Comparison of ENCODE assay signal across 9 cellular contexts in the genomic region with DNA sequence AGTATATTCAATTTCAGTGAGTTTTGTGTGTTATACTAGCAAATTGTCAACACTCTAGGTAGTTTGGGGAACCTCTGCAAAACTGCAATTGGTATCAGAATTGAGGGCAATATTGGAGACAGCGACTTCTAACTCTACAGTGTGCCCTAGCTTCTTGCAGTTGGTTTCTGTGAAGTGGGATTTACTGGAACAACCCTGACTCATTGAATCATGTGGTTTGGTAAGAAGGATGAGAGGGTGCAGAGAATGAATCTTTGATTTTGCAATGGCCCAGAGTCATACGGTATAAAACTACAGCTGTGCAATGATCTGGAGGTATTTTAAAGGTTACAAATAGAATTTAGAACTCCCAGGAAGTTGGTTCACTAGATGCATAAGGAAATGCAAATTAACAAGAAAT.
DNase-seq lines count a peak whose midpoint lies in the region; ATAC-seq and TF ChIP-seq lines count a peak whose summit lies in the region.
"Had no signal": no experiment of that assay in that cellular context is flagged by ENCODE, and none has a peak within 500 bp of the region (broad histone marks: within the 10 kb centered on the region; RNA-seq: fewer than 3 reads in every experiment).

No MANE protein-coding gene starts in this region.

- H3K36me3 Mint-ChIP-seq in T-helper 2 cell treated with Interferon-gamma antibody and Interleukin-4, amounts not matched to agents 5 μg/mL and 100 μg/mL, for 36 hours (ENCODE audit: low read depth) = no peaks in the 10 kb centered on the region

- H3K9me3 ChIP-seq in Panc1 (ENCODE audit: control insufficient read depth, insufficient read depth, low read depth, low read length) = no peaks in the 10 kb centered on the region
- H3K9me3 ChIP-seq in effector memory CD4-positive, alpha-beta T cell (ENCODE audit: control insufficient read depth, low read length) = no peaks in the 10 kb centered on the region
- H3K9me3 ChIP-seq: sigmoid colon had no signal

- CTCF ChIA-PET in Panc1 (lab: Charles Lee) = no interaction called here

- in situ Hi-C loops in Panc1 (cut with HindIII; ENCODE audit: low pct_unique_long_range_greater_than_20kb, low sequenced_read_pairs) = no loop called here

- ATAC-seq in Panc1 (no peak), HG02642 (IDR thresholded peaks at IDR 0.05; ENCODE audit: poor library complexity, unreplicated experiment) (no peak)

- no peaks in the 10 kb centered on the region for H3K36me3 ChIP-seq in Panc1 (ENCODE audit: control insufficient read depth, insufficient read depth, low read length)
- H3K36me3 ChIP-seq in effector memory CD4-positive, alpha-beta T cell (ENCODE audit: control insufficient read depth, insufficient read depth, low read length) = no peaks in the 10 kb centered on the region
- H3K36me3 ChIP-seq: sigmoid colon had no signal

- H3K27ac Mint-ChIP-seq in T-helper 2 cell treated with Interferon-gamma antibody and Interleukin-4, amounts not matched to agents 5 μg/mL and 100 μg/mL, for 36 hours = no peak overlapping the region

- peak overlapping the region; percentile 33 to 58 for H3K4me3 ChIP-seq in Panc1 (ENCODE audit: low read depth in 2 of 2, low read length in 2 of 2)
- H3K4me3 ChIP-seq in effector memory CD4-positive, alpha-beta T cell (ENCODE audit: insufficient read depth, low read depth, low read length, poor library complexity, severe bottlenecking) = peak overlapping the region; percentile 42
- no peak overlapping the region for H3K4me3 ChIP-seq in retinal pigment epithelial cell (ENCODE audit: low read length)

- POLR2A ChIA-PET in Panc1 (lab: Charles Lee) = no interaction called here

- intact Hi-C loops in Panc1 (cut with micrococcal nuclease; ENCODE audit: unreplicated experiment) = no loop called here

- H3K27ac ChIP-seq in Panc1 (ENCODE audit: low read length) = no peak overlapping the region
- H3K27ac ChIP-seq in effector memory CD4-positive, alpha-beta T cell (ENCODE audit: insufficient read depth, low read length, poor library complexity, severe bottlenecking) = no peak overlapping the region
- H3K27ac ChIP-seq: sigmoid colon had no signal

- no peaks in the 10 kb centered on the region for H3K27me3 Mint-ChIP-seq in T-helper 2 cell treated with Interferon-gamma antibody and Interleukin-4, amounts not matched to agents 5 μg/mL and 100 μg/mL, for 36 hours (ENCODE audit: low read depth)

- BruUV-seq in Panc1 (replicated peaks; lab: Mats Ljungman, UMichigan) = no TSS peak

- H3K27me3 ChIP-seq in Panc1 (ENCODE audit: control insufficient read depth, insufficient read depth, low read length) = no peaks in the 10 kb centered on the region
- no peaks in the 10 kb centered on the region for H3K27me3 ChIP-seq in effector memory CD4-positive, alpha-beta T cell (replicated peaks; ENCODE audit: control insufficient read depth, insufficient read depth, low read length, poor library complexity, severe bottlenecking)
- H3K27me3 ChIP-seq: sigmoid colon had no signal

- H3K9me3 Mint-ChIP-seq in T-helper 2 cell treated with Interferon-gamma antibody and Interleukin-4, amounts not matched to agents 5 μg/mL and 100 μg/mL, for 36 hours = no peaks in the 10 kb centered on the region

- DNase-seq in T-helper 2 cell treated with Interferon-gamma antibody and Interleukin-4, amounts not matched to agents 5 μg/mL and 100 μg/mL, for 36 hours (ENCODE audit: low spot score) = no peak
- DNase-seq in T-helper 2 cell (no peak), Panc1 (ENCODE audit: low read depth, low spot score) (peak; percentile 12), retinal pigment epithelial cell (ENCODE audit: low read depth) (peak; percentile 52), epidermal melanocyte (ENCODE audit: insufficient read length, low spot score) (no peak), GM10266 (ENCODE audit: extremely low spot score) (no peak)
- no peak for DNase-seq in effector memory CD4-positive, alpha-beta T cell
- DNase-seq: sigmoid colon had no signal

- TF ChIP-seq CTCF in Panc1 (IDR thresholded peaks at IDR 0.05) = no peak
- TF ChIP-seq CTCF in retinal pigment epithelial cell (conservative IDR thresholded peaks at IDR 0.05; ENCODE audit: low read depth, low read length) = no peak
- TF ChIP-seq CTCF in GM10266 (IDR thresholded peaks at IDR 0.05; ENCODE audit: control insufficient read depth, insufficient read depth, low read depth, missing control alignments) = no peak

- H3K4me1 ChIP-seq in Panc1 (ENCODE audit: control insufficient read depth, insufficient read depth, low read length) = no peaks in the 10 kb centered on the region
- H3K4me1 ChIP-seq in effector memory CD4-positive, alpha-beta T cell (ENCODE audit: control insufficient read depth, insufficient read depth, low read length, poor library complexity, severe bottlenecking) = no peaks in the 10 kb centered on the region

- H3K4me3 Mint-ChIP-seq in T-helper 2 cell treated with Interferon-gamma antibody and Interleukin-4, amounts not matched to agents 5 μg/mL and 100 μg/mL, for 36 hours = peak overlapping the region; percentile 73

- H3K4me1 Mint-ChIP-seq in T-helper 2 cell treated with Interferon-gamma antibody and Interleukin-4, amounts not matched to agents 5 μg/mL and 100 μg/mL, for 36 hours (ENCODE audit: low read depth) = peaks cover 6% of the 10 kb centered on the region

Comparison
In these comparisons a context has a peak if more than half of its experiments do, and no peak if none do; other contexts are left out.
1. DNase-seq: peak in Panc1 (single experiment) and retinal pigment epithelial cell (single experiment); none in T-helper 2 cell treated with Interferon-gamma antibody and Interleukin-4, amounts not matched to agents 5 μg/mL and 100 μg/mL, for 36 hours (single experiment), T-helper 2 cell (0 of 5), effector memory CD4-positive, alpha-beta T cell (0 of 3), epidermal melanocyte (single experiment) and GM10266 (single experiment).